In genomic region chr2:6471419-6471818, GRCh38 we compare ENCODE assay signal across 20 cellular contexts.
"Had no signal": no experiment of that assay in that cellular context is flagged by ENCODE, and none has a peak within 500 bp of the region (broad histone marks: within the 10 kb centered on the region; RNA-seq: fewer than 3 reads in every experiment).

No MANE protein-coding gene starts in this region.

- H3K4me3 ChIP-seq: coronary artery, lower lobe of right lung, prostate gland, sigmoid colon, stomach, tibial artery had no signal

- H3K27ac ChIP-seq: coronary artery, lower lobe of right lung, prostate gland, sigmoid colon, stomach, tibial artery had no signal

- H3K27me3 ChIP-seq: sigmoid colon, stomach, tibial artery had no signal

- ATAC-seq: effector memory CD8-positive, alpha-beta T cell; left colon; left ventricle myocardium superior; naive thymus-derived CD8-positive, alpha-beta T cell; right cardiac atrium; stimulated activated effector memory CD8-positive, alpha-beta T cell treated with anti-CD3 and anti-CD28 coated beads, Interleukin-12 subunit alpha, Interleukin-12 subunit beta, amount 100 ng/mL, for 72 hours had no signal

- DNase-seq: effector memory CD8-positive, alpha-beta T cell; erythroblast; hypothalamus; immature natural killer cell; islet precursor cell; kidney glomerular epithelial cell; left colon; left ventricle myocardium superior; lower lobe of right lung; naive thymus-derived CD8-positive, alpha-beta T cell; right cardiac atrium; sigmoid colon; stimulated activated CD4-positive, alpha-beta T cell treated with anti-CD3 and anti-CD28 coated beads, Interleukin-2, amount 100 ng/mL, for 24 hours; stimulated activated CD4-positive, alpha-beta T cell treated with anti-CD3 and anti-CD28 coated beads, Interleukin-4, amount 100 ng/mL, for 24 hours; stimulated activated naive CD4-positive, alpha-beta T cell treated with Interleukin-2 at 50 U/mL for 16 hours; stomach; tibial artery had no signal

- H3K4me1 ChIP-seq: lower lobe of right lung, prostate gland, sigmoid colon, stomach, tibial artery had no signal

- H3K9me3 ChIP-seq: lower lobe of right lung, prostate gland, sigmoid colon, tibial artery had no signal

- H3K36me3 ChIP-seq: lower lobe of right lung, prostate gland, sigmoid colon, stomach, tibial artery had no signal
